2 cellular contexts compared by ENCODE assay signal in the genomic region with DNA sequence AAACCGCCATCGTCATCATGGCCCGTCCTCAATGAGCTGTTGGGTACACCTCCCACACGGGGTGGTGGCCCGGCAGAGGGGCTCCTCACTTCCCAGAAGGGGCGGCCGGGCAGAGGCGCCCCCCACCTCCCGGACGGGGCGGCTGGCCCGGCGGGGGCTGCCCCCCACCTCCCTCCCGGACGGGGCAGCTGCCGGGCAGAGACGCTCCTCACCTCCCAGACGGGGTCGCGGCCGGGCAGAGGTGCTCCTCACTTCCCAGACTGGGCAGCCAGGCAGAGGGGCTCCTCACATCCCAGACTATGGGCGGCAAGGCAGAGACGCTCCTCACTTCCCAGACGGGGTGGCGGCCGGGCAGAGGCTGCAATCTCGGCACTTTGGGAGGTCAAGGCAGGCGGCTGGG.
DNase-seq lines count a peak whose midpoint lies in the region; TF ChIP-seq lines count a peak whose summit lies in the region.
"Not testable (repeated sequence)": the region's sequence is repeated elsewhere in the genome, so short reads cannot be mapped to it uniquely, and the experiment has no call there.

No MANE protein-coding gene starts in this region.

- not testable (repeated sequence) for H3K9me3 ChIP-seq in testis

- not testable (repeated sequence) for H3K9me3 Mint-ChIP-seq in glutamatergic neuron (ENCODE audit: unreplicated experiment)

- not testable (repeated sequence) for H3K36me3 ChIP-seq in testis (ENCODE audit: low read depth, missing control alignments)

- WGBS in testis, 2 donors: 80 to 89% methylated on average over 13 to 20 of the region's 28 CpGs

- H3K27me3 Mint-ChIP-seq in glutamatergic neuron (ENCODE audit: unreplicated experiment): not testable (repeated sequence)

- TF ChIP-seq POLR2A in testis (IDR thresholded peaks at IDR 0.05): not testable (repeated sequence)

- H3K27ac ChIP-seq in testis: not testable (repeated sequence)

- not testable (repeated sequence) for H3K4me3 Mint-ChIP-seq in glutamatergic neuron (ENCODE audit: unreplicated experiment)

- H3K4me3 ChIP-seq in testis: peak overlapping the region; percentile 26 to 48

- not testable (repeated sequence) for DNase-seq in glutamatergic neuron, testis

- H3K4me1 Mint-ChIP-seq in glutamatergic neuron (ENCODE audit: low read depth, unreplicated experiment): not testable (repeated sequence)

- intact Hi-C loops in testis (cut with DNase I; ENCODE audit: low total_unique reads): not testable (repeated sequence)

- not testable (repeated sequence) for H3K36me3 Mint-ChIP-seq in glutamatergic neuron (ENCODE audit: unreplicated experiment)

- not testable (repeated sequence) for TF ChIP-seq CTCF in glutamatergic neuron (IDR thresholded peaks at IDR 0.05; ENCODE audit: partially characterized antibody, unreplicated experiment); testis (IDR thresholded peaks at IDR 0.05)

- peak overlapping the region; percentile 52 for H3K27ac Mint-ChIP-seq in glutamatergic neuron (ENCODE audit: unreplicated experiment)

- H3K27me3 ChIP-seq in testis: not testable (repeated sequence)

- H3K4me1 ChIP-seq in testis: not testable (repeated sequence)
